ENCODE assay signal across 10 cellular contexts in genomic region chr6:114342086-114342825, GRCh38. TPM values are rescaled to one million over a fixed set of nuclear protein-coding genes. Genes with fewer than 3 reads are reported as not detected.
A peak's percentile ranks its signal among the peaks of the same experiment; 100 is the strongest.
DNase-seq lines count a peak whose midpoint lies in the region; ATAC-seq and TF ChIP-seq lines count a peak whose summit lies in the region.
"Had no signal": no experiment of that assay in that cellular context is flagged by ENCODE, and none has a peak within 500 bp of the region (broad histone marks: within the 10 kb centered on the region; RNA-seq: fewer than 3 reads in every experiment).

No MANE protein-coding gene starts in this region.

- H3K36me3 ChIP-seq in RWPE2 (ENCODE audit: low read depth) = no peaks in the 10 kb centered on the region

- no peaks in the 10 kb centered on the region for H3K9me3 Mint-ChIP-seq in activated CD4-positive, alpha-beta memory T cell treated with anti-CD3 and anti-CD28 coated beads for 36 hours

- ATAC-seq in RWPE2 (ENCODE audit: low read depth) (peak; percentile 49), HG02973 (IDR thresholded peaks at IDR 0.05; ENCODE audit: unreplicated experiment) (no peak)

- intact Hi-C loops in activated CD4-positive, alpha-beta memory T cell treated with anti-CD3 and anti-CD28 coated beads for 36 hours (cut with micrococcal nuclease) = no loop called here

- peaks cover 74% of the 10 kb centered on the region for H3K27me3 ChIP-seq in RWPE2 (ENCODE audit: insufficient read depth, poor library complexity, severe bottlenecking)

- peaks cover 2% of the 10 kb centered on the region for H3K4me1 Mint-ChIP-seq in activated CD4-positive, alpha-beta memory T cell treated with anti-CD3 and anti-CD28 coated beads for 36 hours (ENCODE audit: low read depth)

- H3K27me3 Mint-ChIP-seq in activated CD4-positive, alpha-beta memory T cell treated with anti-CD3 and anti-CD28 coated beads for 36 hours = peaks cover 23% of the 10 kb centered on the region

- no peak for TF ChIP-seq CTCF in RWPE2 (IDR thresholded peaks at IDR 0.05; ENCODE audit: poor library complexity, severe bottlenecking)

- CTCF ChIA-PET in activated CD4-positive, alpha-beta memory T cell treated with anti-CD3 and anti-CD28 coated beads for 36 hours (lab: Charles Lee) = no interaction called here

- DNase-seq in DMS 273 (lab: John Stamatoyannopoulos, UW; ENCODE audit: unreplicated experiment) (peak; percentile 90), DMS 273 treated with DMSO at 0.1 percent for 48 hours (lab: John Stamatoyannopoulos, UW) (no peak), RWPE2 (ENCODE audit: low spot score) (no peak), globus pallidus (ENCODE audit: low spot score) (peak; percentile 59), pons (ENCODE audit: low spot score) (peak; percentile 14)
- no peak for DNase-seq in activated CD4-positive, alpha-beta memory T cell treated with anti-CD3 and anti-CD28 coated beads for 36 hours
- no peak for DNase-seq in activated CD4-positive, CD25-positive, alpha-beta regulatory T cell treated with anti-CD3 and anti-CD28 coated beads, Interleukin-2, amount 50 U/mL, for 72 hours

- no peak overlapping the region for H3K27ac Mint-ChIP-seq in activated CD4-positive, alpha-beta memory T cell treated with anti-CD3 and anti-CD28 coated beads for 36 hours

- POLR2A ChIA-PET in activated CD4-positive, alpha-beta memory T cell treated with anti-CD3 and anti-CD28 coated beads for 36 hours (lab: Charles Lee) = no interaction called here

- H3K27ac ChIP-seq in RWPE2 (ENCODE audit: poor library complexity, severe bottlenecking) = no peak overlapping the region
- H3K27ac ChIP-seq: 22Rv1 had no signal

- H3K4me3 Mint-ChIP-seq in activated CD4-positive, alpha-beta memory T cell treated with anti-CD3 and anti-CD28 coated beads for 36 hours = no peak overlapping the region

- no peaks in the 10 kb centered on the region for H3K9me3 ChIP-seq in RWPE2 (ENCODE audit: severe bottlenecking)

- no peaks in the 10 kb centered on the region for H3K36me3 Mint-ChIP-seq in activated CD4-positive, alpha-beta memory T cell treated with anti-CD3 and anti-CD28 coated beads for 36 hours

- H3K4me1 ChIP-seq in RWPE2 (ENCODE audit: insufficient read depth, poor library complexity, severe bottlenecking) = no peaks in the 10 kb centered on the region

- peak overlapping the region; percentile 27 for H3K4me3 ChIP-seq in RWPE2 (ENCODE audit: severe bottlenecking)

RNA-seq across cellular contexts. Expression of gene HS3ST5, which starts 0.6 kb away (rescaled TPM):
- total RNA-seq in activated CD4-positive, alpha-beta memory T cell treated with anti-CD3 and anti-CD28 coated beads for 36 hours = not detected
- total RNA-seq: T-helper 2 cell treated with Interferon-gamma antibody and Interleukin-4, amounts not matched to agents 100 ng/mL and 5 ng/mL, for 36 hours had no signal

Comparison
In these comparisons a context has a peak if more than half of its experiments do, and no peak if none do; other contexts are left out.
1. DNase-seq: peak in DMS 273 (single experiment), globus pallidus (single experiment) and pons (single experiment); none in DMS 273 treated with DMSO at 0.1 percent for 48 hours (single experiment), RWPE2 (single experiment), activated CD4-positive, alpha-beta memory T cell treated with anti-CD3 and anti-CD28 coated beads for 36 hours (single experiment) and activated CD4-positive, CD25-positive, alpha-beta regulatory T cell treated with anti-CD3 and anti-CD28 coated beads, Interleukin-2, amount 50 U/mL, for 72 hours (single experiment).